ENCODE assay signal across 8 cellular contexts in genomic region chr3:136251511-136251910, GRCh38. TPM values are rescaled to one million over a fixed set of nuclear protein-coding genes. Genes with fewer than 3 reads are reported as not detected.
A peak's percentile ranks its signal among the peaks of the same experiment; 100 is the strongest.
DNase-seq lines count a peak whose midpoint lies in the region; ATAC-seq and TF ChIP-seq lines count a peak whose summit lies in the region.

No MANE protein-coding gene starts in this region.

- H3K4me1 ChIP-seq in colonic mucosa = peaks cover 8% of the 10 kb centered on the region
- H3K4me1 ChIP-seq in gastrocnemius medialis = peaks cover 16 to 20% of the 10 kb centered on the region in 2 donors

- peak; percentile 40 for DNase-seq in DMS79 treated with DMSO at 0.1 percent for 48 hours (lab: John Stamatoyannopoulos, UW)
- no peak for DNase-seq in DMS79 (lab: John Stamatoyannopoulos, UW)
- DNase-seq in MG63 = no peak
- no peak for DNase-seq in colonic mucosa
- DNase-seq in gastrocnemius medialis = peak in 1 of 2 donors; percentile 56
- DNase-seq in GOT3 (lab: John Stamatoyannopoulos, UW) = no peak

- ATAC-seq in gastrocnemius medialis (peak; percentile 32 to 51), HG02678 (IDR thresholded peaks at IDR 0.05; ENCODE audit: unreplicated experiment) (no peak), GM19455 (IDR thresholded peaks at IDR 0.05; ENCODE audit: unreplicated experiment) (no peak)

- H3K36me3 ChIP-seq in MG63 (peaks cover 11% of the 10 kb centered on the region), colonic mucosa (no peaks in the 10 kb centered on the region), gastrocnemius medialis (peaks cover 0 to 6% of the 10 kb centered on the region in 2 donors)

- in situ Hi-C loops in gastrocnemius medialis (cut with MboI; ENCODE audit: low sequenced_read_pairs in 4 of 4) = loop anchor here in 3 of 4 donors (10.0 to 25.0 kb wide), 4 partner anchors 157 to 761 kb away; no protein-coding TSS in a partner anchor

- peak overlapping the region in 1 of 2 donors; percentile 62 for H3K9ac ChIP-seq in colonic mucosa (ENCODE audit: low read depth in 2 of 2, low read length in 2 of 2)

- TF ChIP-seq CTCF in colonic mucosa (IDR thresholded peaks at IDR 0.05) = no peak
- TF ChIP-seq CTCF in gastrocnemius medialis (IDR thresholded peaks at IDR 0.05 in 4 of 5, conservative IDR thresholded peaks at IDR 0.05 in 1 of 5) = no peak

- no peak overlapping the region for H3K27ac ChIP-seq in colonic mucosa
- peak overlapping the region; percentile 92 to 98 (median 93) for H3K27ac ChIP-seq in gastrocnemius medialis

- no peaks in the 10 kb centered on the region for H3K27me3 ChIP-seq in MG63
- no peaks in the 10 kb centered on the region for H3K27me3 ChIP-seq in colonic mucosa
- no peaks in the 10 kb centered on the region for H3K27me3 ChIP-seq in gastrocnemius medialis

- no peak for TF ChIP-seq POLR2A in gastrocnemius medialis (IDR thresholded peaks at IDR 0.05)

- intact Hi-C loops in colonic mucosa (cut with DNase I) = loop anchor here (5.0 kb wide), 1 partner anchor 59 kb away; no protein-coding TSS in a partner anchor
- intact Hi-C loops in gastrocnemius medialis (cut with DNase I; ENCODE audit: low total_unique reads) = loop anchor here (1.0 to 2.0 kb wide), 3 partner anchors 176 to 763 kb away; partner anchors contain the start of gene STAG1

- H3K4me3 ChIP-seq in MG63 (peak overlapping the region; percentile 60), colonic mucosa (peak overlapping the region; percentile 55), gastrocnemius medialis (peak overlapping the region in 2 of 4 donors; percentile 79 to 95)

- H3K9me3 ChIP-seq in MG63 = no peaks in the 10 kb centered on the region
- no peaks in the 10 kb centered on the region for H3K9me3 ChIP-seq in colonic mucosa
- no peaks in the 10 kb centered on the region for H3K9me3 ChIP-seq in gastrocnemius medialis

RNA-seq across cellular contexts. Expression of gene PCCB, which starts 1.4 kb away (rescaled TPM):
- total RNA-seq in MG63 (2014; rRNA removed; shearing (Covaris generic); ENCODE audit: low replicate concordance) = 105 and 156 TPM in 2 replicates
- total RNA-seq in colonic mucosa (10 to 100 TPM; 60.0 to 67.0 TPM), gastrocnemius medialis (10 to 100 TPM; 29.8 to 41.4 (median 37.9) TPM)

RNA-seq across cellular contexts. Expression of gene MSL2, which starts 55.4 kb away (rescaled TPM):
- 19.0 and 26.0 TPM in 2 replicates for total RNA-seq in MG63 (2014; rRNA removed; shearing (Covaris generic); ENCODE audit: low replicate concordance)
- total RNA-seq in colonic mucosa = 10 to 100 TPM; 23.5 to 31.0 TPM
- total RNA-seq in gastrocnemius medialis = 10 to 100 TPM; 18.2 to 34.7 (median 23.6) TPM

Comparison
In these comparisons a context has a peak if more than half of its experiments do, and no peak if none do; other contexts are left out.
1. ATAC-seq: peak in gastrocnemius medialis (2 of 2); none in HG02678 (single experiment) and GM19455 (single experiment).